In the genomic region with DNA sequence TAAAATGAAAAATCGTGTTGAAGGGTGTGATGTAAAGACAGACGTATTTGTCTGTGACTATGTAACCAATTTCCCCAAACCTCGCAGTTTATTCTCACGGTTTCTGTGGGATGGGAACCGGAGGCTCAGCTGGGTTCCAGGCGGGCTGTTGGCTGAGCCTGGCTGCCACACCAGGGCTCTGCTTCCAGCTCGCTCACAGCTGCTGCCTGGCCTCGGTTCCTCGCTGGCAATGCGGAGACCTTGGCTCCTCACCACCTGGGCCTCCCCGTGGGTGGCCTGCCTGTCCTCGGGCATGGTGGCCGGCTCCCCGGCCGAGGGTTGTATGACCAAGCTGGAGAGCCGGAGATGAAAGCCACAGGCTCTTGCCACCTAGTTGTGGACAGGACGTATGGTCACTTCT, we compare ENCODE assay signal across 22 cellular contexts.
"Had no signal": no experiment of that assay in that cellular context is flagged by ENCODE, and none has a peak within 500 bp of the region (broad histone marks: within the 10 kb centered on the region; RNA-seq: fewer than 3 reads in every experiment).

No MANE protein-coding gene starts in this region.

- H3K4me3 ChIP-seq: dorsolateral prefrontal cortex, lung, psoas muscle, right lobe of liver, spleen, thoracic aorta, transverse colon had no signal

- H3K27ac ChIP-seq: dorsolateral prefrontal cortex, foreskin keratinocyte, neutrophil, psoas muscle, right lobe of liver, spleen, thoracic aorta, transverse colon had no signal

- H3K9me3 ChIP-seq: neutrophil, psoas muscle, right lobe of liver, thoracic aorta, transverse colon had no signal

- DNase-seq: cortex of kidney; effector CD8-positive, alpha-beta T cell; foreskin keratinocyte; kidney; left cardiac atrium; left ventricle myocardium superior; mesendoderm; naive B cell; nephron progenitor cell; psoas muscle; retina; right lobe of liver; spleen; stimulated activated CD4-positive, alpha-beta T cell treated with anti-CD3 and anti-CD28 coated beads, Interleukin-15, amount 100 ng/mL, for 24 hours; stimulated activated CD4-positive, alpha-beta T cell treated with anti-CD3 and anti-CD28 coated beads, Interleukin-1b, Interleukin-23, amount 100 ng/mL, for 48 hours; stimulated activated CD4-positive, alpha-beta T cell treated with anti-CD3 and anti-CD28 coated beads, Interleukin-4, amount 100 ng/mL, for 24 hours; transverse colon had no signal

- ATAC-seq: esophagus mucosa, foreskin keratinocyte, left cardiac atrium, left ventricle myocardium superior, right lobe of liver had no signal

- H3K36me3 ChIP-seq: neutrophil, right lobe of liver, spleen, thoracic aorta, transverse colon had no signal

- H3K4me1 ChIP-seq: foreskin keratinocyte, psoas muscle, right lobe of liver, spleen had no signal

- H3K27me3 ChIP-seq: foreskin keratinocyte, neutrophil, right lobe of liver, transverse colon had no signal
